8 cellular contexts compared by ENCODE assay signal in genomic region chr17:76498886-76499667, GRCh38. TPM values are rescaled to one million over a fixed set of nuclear protein-coding genes. Genes with fewer than 3 reads are reported as not detected.
DNase-seq lines count a peak whose midpoint lies in the region; ATAC-seq and TF ChIP-seq lines count a peak whose summit lies in the region.

No MANE protein-coding gene starts in this region.

- H3K9me3 ChIP-seq in cardiac muscle cell (ENCODE audit: low read depth) (no peaks in the 10 kb centered on the region), right lobe of liver (no peaks in the 10 kb centered on the region), transverse colon (no peaks in the 10 kb centered on the region)

- H3K36me3 ChIP-seq in cardiac muscle cell (no peaks in the 10 kb centered on the region), right lobe of liver (no peaks in the 10 kb centered on the region), transverse colon (no peaks in the 10 kb centered on the region)

- no peaks in the 10 kb centered on the region for H3K27me3 Mint-ChIP-seq in activated naive CD8-positive, alpha-beta T cell

- intact Hi-C loops in cardiac septum (cut with DNase I), result loop anchor here (5.0 kb wide), 1 partner anchor 92 kb away; no protein-coding TSS in a partner anchor
- intact Hi-C loops in right lobe of liver (cut with DNase I), result no loop called here
- intact Hi-C loops in transverse colon (cut with DNase I; ENCODE audit: low total_unique reads), result no loop called here

- no peak for TF ChIP-seq POLR2A in right lobe of liver (IDR thresholded peaks at IDR 0.05)
- TF ChIP-seq POLR2A in transverse colon (IDR thresholded peaks at IDR 0.05), result peak; percentile 9

- TF ChIP-seq CTCF in cardiac muscle cell (IDR thresholded peaks at IDR 0.05; ENCODE audit: low read depth, low read length), result no peak
- TF ChIP-seq CTCF in right lobe of liver (IDR thresholded peaks at IDR 0.05), result no peak
- TF ChIP-seq CTCF in transverse colon (IDR thresholded peaks at IDR 0.05), result peak in 1 of 5 experiments; percentile 17
- TF ChIP-seq CTCF in omental fat pad (IDR thresholded peaks at IDR 0.05), result no peak

- H3K4me3 ChIP-seq in cardiac muscle cell (no peak overlapping the region), right lobe of liver (no peak overlapping the region), transverse colon (peak overlapping the region in 2 of 4 donors; percentile 69 to 75)

- TF ChIP-seq EP300 in transverse colon (IDR thresholded peaks at IDR 0.05; ENCODE audit: low read depth), result no peak

- no peaks in the 10 kb centered on the region for H3K36me3 Mint-ChIP-seq in activated naive CD8-positive, alpha-beta T cell

- in situ Hi-C loops in transverse colon (cut with MboI; ENCODE audit: low pct_ligation_motif_present in 1 of 4, low pct_unique_long_range_greater_than_20kb in 1 of 4, low sequenced_read_pairs in 3 of 4), result no loop called here

- H3K4me1 ChIP-seq in cardiac muscle cell (ENCODE audit: low read depth) (peaks cover 20% of the 10 kb centered on the region), right lobe of liver (peaks cover 0 to 36% (median 3%) of the 10 kb centered on the region in 4 donors), transverse colon (peaks cover 15 to 46% (median 27%) of the 10 kb centered on the region in 4 donors)

- WGBS in right lobe of liver (ENCODE audit: insufficient coverage, low coverage, low lambda C conversion rate, missing lambda C conversion rate), result 44% methylated on average over 5 of the region's 9 CpGs
- 61% methylated on average over 9 of the region's 9 CpGs; no CpG with 5 or more reads in 1 of the 2 donors for WGBS in transverse colon (ENCODE audit: low coverage in 1 of 2), 2 donors

- H3K27ac Mint-ChIP-seq in activated naive CD8-positive, alpha-beta T cell, result no peak overlapping the region

- ATAC-seq in right lobe of liver, result no peak
- no peak for ATAC-seq in omental fat pad (ENCODE audit: low FRiP score)

- H3K27me3 ChIP-seq in cardiac muscle cell (no peaks in the 10 kb centered on the region), right lobe of liver (no peaks in the 10 kb centered on the region), transverse colon (no peaks in the 10 kb centered on the region)

- no peaks in the 10 kb centered on the region for H3K9me3 Mint-ChIP-seq in activated naive CD8-positive, alpha-beta T cell (ENCODE audit: low read depth)

- H3K27ac ChIP-seq in cardiac muscle cell (peak overlapping the region; percentile 72), right lobe of liver (peak overlapping the region in 2 of 3 donors; percentile 24 to 90), transverse colon (peak overlapping the region; percentile 80 to 87 (median 85))

- DNase-seq in cardiac muscle cell (ENCODE audit: low read depth in 1 of 2, low spot score in 1 of 2), result no peak
- no peak for DNase-seq in cardiac septum (ENCODE audit: low spot score)
- DNase-seq in right lobe of liver, result no peak
- no peak for DNase-seq in transverse colon
- DNase-seq in effector CD8-positive, alpha-beta T cell (lab: John Stamatoyannopoulos, UW), result no peak
- DNase-seq in omental fat pad (ENCODE audit: low spot score), result no peak
- no peak for DNase-seq in activated CD4-positive, alpha-beta T cell treated with anti-CD3 and anti-CD28 coated beads, Interleukin-2, amount 50 U/mL, for 4 hours

- H3K4me3 Mint-ChIP-seq in activated naive CD8-positive, alpha-beta T cell, result peak overlapping the region; percentile 91

- peaks cover 33% of the 10 kb centered on the region for H3K4me1 Mint-ChIP-seq in activated naive CD8-positive, alpha-beta T cell (ENCODE audit: low read depth)

RNA-seq across cellular contexts. Expression of gene RHBDF2, which starts 2.1 kb away (rescaled TPM):
- total RNA-seq in cardiac muscle cell (6.8 and 18.7 TPM in 2 replicates), cardiac septum (11.5 TPM), right lobe of liver (10 to 100 TPM in 3 of 6 experiments, 1 to 10 TPM in 3; 7.1 to 18.6 (median 11.0) TPM), transverse colon (10 to 100 TPM; 11.3 to 47.4 (median 23.2) TPM), omental fat pad (10 to 100 TPM; 29.9 to 77.9 (median 56.7) TPM)
- 8.7 and 9.5 TPM in 2 replicates for polyA plus RNA-seq in cardiac muscle cell

RNA-seq across cellular contexts. Expression of gene AANAT, which starts 31.7 kb away (rescaled TPM):
- total RNA-seq in cardiac muscle cell (0.28 and 0.33 TPM in 2 replicates), cardiac septum (not detected), right lobe of liver (not detected), transverse colon (not detected), omental fat pad (not detected)
- 2.1 TPM in 1 of 2 replicates, not detected in the other for polyA plus RNA-seq in cardiac muscle cell

RNA-seq across cellular contexts. Expression of gene CYGB, which starts 38.4 kb away (rescaled TPM):
- total RNA-seq in cardiac muscle cell, result 7.4 and 10.3 TPM in 2 replicates
- polyA plus RNA-seq in cardiac muscle cell, result 3.5 and 11.9 TPM in 2 replicates
- total RNA-seq in cardiac septum, result 17.6 TPM
- 1 to 10 TPM; 1.8 to 4.1 (median 3.1) TPM for total RNA-seq in right lobe of liver
- total RNA-seq in transverse colon, result 10 to 100 TPM in 2 of 4 donors, 1 to 10 TPM in 2; 7.5 to 20.1 (median 11.3) TPM
- 10 to 100 TPM; 18.9 to 46.2 (median 35.2) TPM for total RNA-seq in omental fat pad

RNA-seq across cellular contexts. Expression of gene PRCD, which starts 40.8 kb away (rescaled TPM):
- total RNA-seq in cardiac muscle cell (7.3 and 7.7 TPM in 2 replicates), cardiac septum (2.7 TPM), right lobe of liver (1 to 10 TPM in 1 of 6 experiments, under 1 TPM in 2, not detected in 3; 0.12 to 1.3 (median 0.22) TPM), transverse colon (1 to 10 TPM in 1 of 4 donors, under 1 TPM in 1, not detected in 2; 0.64 to 6.8 TPM), omental fat pad (10 to 100 TPM in 1 of 4 donors, 1 to 10 TPM in 3; 2.3 to 20.0 (median 3.5) TPM)
- polyA plus RNA-seq in cardiac muscle cell, result 13.3 and 14.4 TPM in 2 replicates

RNA-seq across cellular contexts. Expression of gene UBE2O, which starts 46.1 kb away (rescaled TPM):
- 44.9 and 62.6 TPM in 2 replicates for total RNA-seq in cardiac muscle cell
- polyA plus RNA-seq in cardiac muscle cell, result 28.5 and 31.9 TPM in 2 replicates
- total RNA-seq in cardiac septum, result 31.1 TPM
- total RNA-seq in right lobe of liver, result 10 to 100 TPM in 5 of 6 experiments, 1 to 10 TPM in 1; 10.0 to 12.9 (median 12.0) TPM
- 10 to 100 TPM in 3 of 4 donors, 1 to 10 TPM in 1; 9.8 to 28.8 (median 15.9) TPM for total RNA-seq in transverse colon
- 10 to 100 TPM; 12.5 to 27.5 (median 20.0) TPM for total RNA-seq in omental fat pad
